23 cellular contexts compared by ENCODE assay signal in the genomic region with DNA sequence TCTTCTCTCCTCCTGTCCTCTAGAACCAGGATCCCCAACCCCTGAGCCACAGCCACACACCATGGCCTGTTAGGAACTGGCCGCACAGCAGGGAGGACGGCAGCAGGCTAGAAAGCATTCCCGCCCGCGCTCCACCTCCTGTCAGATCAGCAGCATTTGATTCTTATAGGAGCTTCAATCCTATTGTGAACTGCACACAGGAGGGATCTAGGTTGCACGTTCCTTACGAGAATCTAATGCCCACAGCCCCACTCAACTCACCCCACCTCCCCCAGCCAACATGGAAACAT.
DNase-seq lines count a peak whose midpoint lies in the region; ATAC-seq and TF ChIP-seq lines count a peak whose summit lies in the region.
"Had no signal": no experiment of that assay in that cellular context is flagged by ENCODE, and none has a peak within 500 bp of the region (broad histone marks: within the 10 kb centered on the region; RNA-seq: fewer than 3 reads in every experiment).

No MANE protein-coding gene starts in this region.

- no peak overlapping the region for H2AFZ ChIP-seq in mesenchymal stem cell (ENCODE audit: low read depth, low read length)
- H2AFZ ChIP-seq in trophoblast cell (ENCODE audit: insufficient read depth, low read length, poor library complexity), result no peak overlapping the region

- no peak overlapping the region for H4K12ac ChIP-seq in trophoblast cell (ENCODE audit: low read depth, low read length)

- H3K79me1 ChIP-seq in mesenchymal stem cell (replicated peaks; ENCODE audit: low read length, poor library complexity, severe bottlenecking) (no peaks in the 10 kb centered on the region), trophoblast cell (ENCODE audit: low read length) (no peaks in the 10 kb centered on the region)

- H3K4me2 ChIP-seq in mesenchymal stem cell (ENCODE audit: low read length, poor library complexity, severe bottlenecking), result no peak overlapping the region
- H3K4me2 ChIP-seq in trophoblast cell (ENCODE audit: low read length), result no peak overlapping the region

- H3K9ac ChIP-seq in mesenchymal stem cell (ENCODE audit: low read length) (no peak overlapping the region), trophoblast cell (ENCODE audit: low read length) (no peak overlapping the region)

- H3K27me3 ChIP-seq in right atrium auricular region (no peaks in the 10 kb centered on the region), WERI-Rb-1 (ENCODE audit: insufficient read depth, low read depth, severe bottlenecking) (no peaks in the 10 kb centered on the region), mesenchymal stem cell (ENCODE audit: control insufficient read depth in 1 of 2, insufficient read depth in 1 of 2, low read length in 2 of 2) (no peaks in the 10 kb centered on the region), trophoblast cell (ENCODE audit: insufficient read depth, low read length) (no peaks in the 10 kb centered on the region)

- H2BK15ac ChIP-seq in mesenchymal stem cell (ENCODE audit: low read depth, poor library complexity, severe bottlenecking), result no peak overlapping the region

- no peak for TF ChIP-seq CTCF in right atrium auricular region (IDR thresholded peaks at IDR 0.05)
- TF ChIP-seq CTCF in WERI-Rb-1 (IDR thresholded peaks at IDR 0.05; ENCODE audit: low read depth, low read length), result no peak

- intact Hi-C loops in left ventricle myocardium superior (cut with micrococcal nuclease) (no loop called here), sciatic nerve (cut with DNase I) (no loop called here)

- H2BK5ac ChIP-seq in mesenchymal stem cell (ENCODE audit: low read depth, low read length, poor library complexity, severe bottlenecking) (no peak overlapping the region), trophoblast cell (ENCODE audit: low read depth, low read length, poor library complexity) (no peak overlapping the region)

- H3K4ac ChIP-seq in mesenchymal stem cell (ENCODE audit: low read depth in 1 of 2, low read length in 2 of 2) (peak overlapping the region in 1 of 2 experiments; percentile 57), trophoblast cell (ENCODE audit: low read depth, low read length) (no peak overlapping the region)

- ATAC-seq in left ventricle myocardium superior (peak; percentile 38), sciatic nerve (peak; percentile 56)
- ATAC-seq: K562 had no signal

- DNase-seq in left ventricle myocardium superior (no peak), right atrium auricular region (ENCODE audit: low spot score) (no peak), WERI-Rb-1 (peak; percentile 34), mesenchymal stem cell (no peak), sciatic nerve (ENCODE audit: low spot score) (no peak), hypothalamus (lab: John Stamatoyannopoulos, UW) (no peak), trophoblast cell (no peak), activated gamma-delta T cell (lab: John Stamatoyannopoulos, UW) (no peak)
- DNase-seq: AML-193; C1 segment of cervical spinal cord; Calu3; CD8-positive, alpha-beta memory T cell; DMS153; GF-D8; H9; HFFc6; MM.1S; NCI-H1092; NCI-H1436; NCI-H2029; NCI-H524 treated with DMSO at 0.1 percent for 48 hours; Right ventricle myocardium superior had no signal

- H4K91ac ChIP-seq in mesenchymal stem cell (ENCODE audit: low read length) (peak overlapping the region; percentile 52), trophoblast cell (ENCODE audit: low read depth, low read length) (no peak overlapping the region)

- H3K23ac ChIP-seq in mesenchymal stem cell (ENCODE audit: low read length in 2 of 2) (no peak overlapping the region), trophoblast cell (ENCODE audit: low read length) (no peak overlapping the region)

- H3K18ac ChIP-seq in mesenchymal stem cell (ENCODE audit: low read depth in 1 of 2, low read length in 2 of 2) (peak overlapping the region in 1 of 2 experiments; percentile 67), trophoblast cell (ENCODE audit: low read length) (no peak overlapping the region)

- H4K8ac ChIP-seq in mesenchymal stem cell (ENCODE audit: low read length) (peak overlapping the region; percentile 78), trophoblast cell (ENCODE audit: low read depth, low read length) (no peak overlapping the region)

- H3K4me1 ChIP-seq in right atrium auricular region (no peaks in the 10 kb centered on the region), mesenchymal stem cell (ENCODE audit: control insufficient read depth, insufficient read depth, low read depth, low read length) (peaks cover 21% of the 10 kb centered on the region), trophoblast cell (ENCODE audit: control insufficient read depth in 1 of 2, insufficient read depth in 2 of 2, low read length in 2 of 2) (peaks cover 0 to 3% of the 10 kb centered on the region in 2 experiments)

- H3K27ac ChIP-seq in right atrium auricular region (no peak overlapping the region), WERI-Rb-1 (peak overlapping the region; percentile 26; the same call in 1 of the 2 replicates), mesenchymal stem cell (ENCODE audit: low read length, poor library complexity, severe bottlenecking) (no peak overlapping the region), trophoblast cell (ENCODE audit: low read depth, low read length) (no peak overlapping the region)

- H3K36me3 ChIP-seq in right atrium auricular region (no peaks in the 10 kb centered on the region), WERI-Rb-1 (no peaks in the 10 kb centered on the region), mesenchymal stem cell (ENCODE audit: control insufficient read depth in 1 of 2, insufficient read depth in 2 of 2, low read depth in 1 of 2, low read length in 2 of 2) (peaks cover 0 to 2% of the 10 kb centered on the region in 2 experiments), trophoblast cell (ENCODE audit: control insufficient read depth in 1 of 2, insufficient read depth in 2 of 2, low read length in 2 of 2) (no peaks in the 10 kb centered on the region)

- H3K79me2 ChIP-seq in trophoblast cell (ENCODE audit: control insufficient read depth, insufficient read depth, low read length, poor library complexity), result no peaks in the 10 kb centered on the region

- H3K14ac ChIP-seq in mesenchymal stem cell (ENCODE audit: low read length in 2 of 2) (no peak overlapping the region), trophoblast cell (ENCODE audit: low read length) (no peak overlapping the region)

- no peaks in the 10 kb centered on the region for H3K9me3 ChIP-seq in right atrium auricular region
- peaks cover 4% of the 10 kb centered on the region for H3K9me3 ChIP-seq in WERI-Rb-1 (ENCODE audit: severe bottlenecking)
- H3K9me3 ChIP-seq in mesenchymal stem cell (ENCODE audit: control insufficient read depth, low read length), result no peaks in the 10 kb centered on the region
- H3K9me3 ChIP-seq in trophoblast cell (ENCODE audit: insufficient read depth, low read depth, low read length), result no peaks in the 10 kb centered on the region

- H3K4me3 ChIP-seq in right atrium auricular region (no peak overlapping the region), WERI-Rb-1 (ENCODE audit: low read depth, low read length) (no peak overlapping the region), mesenchymal stem cell (ENCODE audit: insufficient read depth in 1 of 2, low read depth in 1 of 2, low read length in 2 of 2) (no peak overlapping the region), trophoblast cell (ENCODE audit: low read depth, low read length) (no peak overlapping the region)
- H3K4me3 ChIP-seq: K562 had no signal

- H2AK5ac ChIP-seq in mesenchymal stem cell (ENCODE audit: low read length, severe bottlenecking), result no peak overlapping the region
- H2AK5ac ChIP-seq in trophoblast cell (ENCODE audit: low read length), result no peak overlapping the region

- 90% methylated on average over 7 of the region's 7 CpGs for WGBS in mesenchymal stem cell
- no CpG with 5 or more reads among the region's 7 CpGs for WGBS in trophoblast cell (ENCODE audit: extremely low coverage, insufficient coverage, insufficient read length)

- peak overlapping the region; percentile 54 for H2BK120ac ChIP-seq in mesenchymal stem cell (ENCODE audit: low read depth, low read length)
- H2BK120ac ChIP-seq in trophoblast cell (ENCODE audit: insufficient read depth, low read length, poor library complexity), result no peak overlapping the region

- H2BK12ac ChIP-seq in mesenchymal stem cell (ENCODE audit: low read length in 2 of 2) (peak overlapping the region in 1 of 2 experiments; percentile 32), trophoblast cell (ENCODE audit: low read length) (no peak overlapping the region)
